Comparison of ENCODE assay signal across 19 cellular contexts in genomic region chr4:80921441-80921840, GRCh38.
"Had no signal": no experiment of that assay in that cellular context is flagged by ENCODE, and none has a peak within 500 bp of the region (broad histone marks: within the 10 kb centered on the region; RNA-seq: fewer than 3 reads in every experiment).

No MANE protein-coding gene starts in this region.

- H3K27ac ChIP-seq: gastrocnemius medialis, heart left ventricle, hepatocyte, neutrophil, parathyroid adenoma, right lobe of liver, thoracic aorta, tibial nerve had no signal

- H3K9ac ChIP-seq: parathyroid adenoma had no signal

- H3K4me1 ChIP-seq: gastrocnemius medialis, heart left ventricle, parathyroid adenoma, right lobe of liver, tibial nerve had no signal

- H3K4me2 ChIP-seq: hepatocyte had no signal

- H2AFZ ChIP-seq: hepatocyte, parathyroid adenoma had no signal

- ATAC-seq: effector memory CD8-positive, alpha-beta T cell; gastrocnemius medialis; heart left ventricle; left lobe of liver; mucosa of descending colon; right lobe of liver; stimulated activated naive B cell treated with anti-CD40 and anti-IgM and Interleukin-4, amounts not matched to agents 10 μg/mL and 1 μg/mL and 100 μg/mL, for 72 hours had no signal

- H3K27me3 ChIP-seq: gastrocnemius medialis, heart left ventricle, hepatocyte, neutrophil, right lobe of liver, tibial nerve had no signal

- H3K9me3 ChIP-seq: gastrocnemius medialis, heart left ventricle, mucosa of descending colon, neutrophil, right lobe of liver, thoracic aorta, tibial nerve had no signal

- H3K36me3 ChIP-seq: gastrocnemius medialis, heart left ventricle, neutrophil, right lobe of liver, thoracic aorta, tibial nerve had no signal

- H3K4me3 ChIP-seq: gastrocnemius medialis, heart left ventricle, hepatocyte, lung, mucosa of descending colon, right lobe of liver, thoracic aorta, tibial nerve had no signal

- H3K79me2 ChIP-seq: hepatocyte, parathyroid adenoma had no signal

- DNase-seq: cortex of kidney; effector memory CD8-positive, alpha-beta T cell; gastrocnemius medialis; heart left ventricle; kidney; mucosa of descending colon; naive B cell; right lobe of liver; small intestine; stimulated activated CD4-positive, alpha-beta T cell treated with anti-CD3 and anti-CD28 coated beads, Interleukin-15, amount 100 ng/mL, for 24 hours; stimulated activated CD4-positive, alpha-beta T cell treated with anti-CD3 and anti-CD28 coated beads, Interleukin-2, amount 100 ng/mL, for 48 hours; stimulated activated naive B cell treated with anti-CD40 and anti-IgM and Interleukin-4, amounts not matched to agents 10 μg/mL and 1 μg/mL and 100 μg/mL, for 72 hours had no signal
